ENCODE assay signal across 17 cellular contexts in genomic region chr2:200616656-200617055, GRCh38. TPM values are rescaled to one million over a fixed set of nuclear protein-coding genes. Genes with fewer than 3 reads are reported as not detected.
DNase-seq lines count a peak whose midpoint lies in the region; ATAC-seq, FAIRE-seq and TF ChIP-seq lines count a peak whose summit lies in the region.
"Had no signal": no experiment of that assay in that cellular context is flagged by ENCODE, and none has a peak within 500 bp of the region (broad histone marks: within the 10 kb centered on the region; RNA-seq: fewer than 3 reads in every experiment).

No MANE protein-coding gene starts in this region.

- peaks cover 39% of the 10 kb centered on the region for H3K4me1 Mint-ChIP-seq in CD14-positive monocyte

- DNase-seq in CD14-positive monocyte (ENCODE audit: low spot score) (no peak), fibroblast of gingiva (ENCODE audit: low read depth) (peak; percentile 69), cortex of kidney (lab: John Stamatoyannopoulos, UW) (no peak), urothelium cell line (ENCODE audit: low spot score) (no peak), NCI-H2227 treated with DMSO at 0.1 percent for 48 hours (lab: John Stamatoyannopoulos, UW) (no peak)
- DNase-seq: COR-L47; HCEC 1CT; NCI-H1694; NCI-H446 treated with DMSO at 0.1 percent for 48 hours; stimulated activated CD4-positive, alpha-beta T cell treated with anti-CD3 and anti-CD28 coated beads, Interleukin-1b, Interleukin-23, amount 100 ng/mL, for 48 hours had no signal

- FAIRE-seq in urothelium cell line (lab: Jason Lieb, UNC), result no peak
- FAIRE-seq: endometrium had no signal

- intact Hi-C loops in CD14-positive monocyte (cut with micrococcal nuclease), result loop anchor here in 1 of 2 donors (10.0 kb wide), 1 partner anchor 198 kb away; the partner anchor contains the start of gene BZW1

- H3K27ac Mint-ChIP-seq in CD14-positive monocyte, result peak overlapping the region in 6 of 7 donors; percentile 45 to 88 (median 68)
- H3K27ac Mint-ChIP-seq: activated T-helper 2 cell treated with anti-CD3 and anti-CD28 coated beads, Interferon-gamma antibody, Interleukin-2, Interleukin-4, amounts not matched to agents 10 μg/mL and 5 μg/mL and 100 μg/mL, durations not matched to agents 14 hours and 24 hours and 36 hours; nephron; T-helper 2 cell treated with Interferon-gamma antibody and Interleukin-4, amounts not matched to agents 5 μg/mL and 100 μg/mL, for 36 hours had no signal

- no peaks in the 10 kb centered on the region for H4K20me1 ChIP-seq in OCI-LY1 (ENCODE audit: insufficient read depth, low read length)

- peak overlapping the region; percentile 13 to 64 for H3K4me3 Mint-ChIP-seq in CD14-positive monocyte
- H3K4me3 Mint-ChIP-seq: nephron; T-helper 2 cell treated with Interferon-gamma antibody and Interleukin-4, amounts not matched to agents 5 μg/mL and 100 μg/mL, for 36 hours had no signal

- H3F3A ChIP-seq in OCI-LY1 (ENCODE audit: insufficient read depth, low read length), result no peaks in the 10 kb centered on the region

- H3K9me2 ChIP-seq in OCI-LY1 (ENCODE audit: low read depth, low read length), result no peaks in the 10 kb centered on the region

- ATAC-seq in HG02759 (IDR thresholded peaks at IDR 0.05; ENCODE audit: unreplicated experiment), result no peak

- H3K36me3 ChIP-seq in OCI-LY1 (ENCODE audit: insufficient read depth, low read length) (peaks cover 50% of the 10 kb centered on the region), neuron (ENCODE audit: insufficient read depth, low read length) (no peaks in the 10 kb centered on the region)

- no peaks in the 10 kb centered on the region for H3K9me3 Mint-ChIP-seq in CD14-positive monocyte
- H3K9me3 Mint-ChIP-seq: activated T-helper 2 cell treated with anti-CD3 and anti-CD28 coated beads, Interferon-gamma antibody, Interleukin-2, Interleukin-4, amounts not matched to agents 10 μg/mL and 5 μg/mL and 100 μg/mL, durations not matched to agents 14 hours and 24 hours and 36 hours; nephron; T-helper 2 cell treated with Interferon-gamma antibody and Interleukin-4, amounts not matched to agents 5 μg/mL and 100 μg/mL, for 36 hours had no signal

- peaks cover 0 to 3% (median 0%) of the 10 kb centered on the region in 3 donors for H3K27me3 Mint-ChIP-seq in CD14-positive monocyte (ENCODE audit: low read depth in 3 of 3)

- TF ChIP-seq CTCF in CD14-positive monocyte (IDR thresholded peaks at IDR 0.05) (no peak), OCI-LY1 (IDR thresholded peaks at IDR 0.05; ENCODE audit: low read length) (no peak)

- peak overlapping the region; percentile 81 for H3K27ac ChIP-seq in OCI-LY1 (ENCODE audit: low read depth, low read length, poor library complexity, severe bottlenecking)

- H3K4me1 ChIP-seq in OCI-LY1 (ENCODE audit: insufficient read depth, low read length, severe bottlenecking) (peaks cover 38% of the 10 kb centered on the region), neuron (ENCODE audit: insufficient read depth, low read length) (no peaks in the 10 kb centered on the region)

- peak overlapping the region; percentile 58 for H3K4me2 ChIP-seq in OCI-LY1 (ENCODE audit: low read length)

- peak overlapping the region; percentile 46; the same call in 1 of the 2 replicates for H3K9ac ChIP-seq in OCI-LY1 (ENCODE audit: low read length)

- H3K27me3 ChIP-seq in OCI-LY1 (ENCODE audit: insufficient read depth, low read length) (no peaks in the 10 kb centered on the region), neuron (ENCODE audit: insufficient read depth, low read length) (no peaks in the 10 kb centered on the region)

- no peaks in the 10 kb centered on the region for H3K36me3 Mint-ChIP-seq in CD14-positive monocyte

- no peaks in the 10 kb centered on the region for H3K9me3 ChIP-seq in OCI-LY1 (ENCODE audit: low read length)
- no peaks in the 10 kb centered on the region for H3K9me3 ChIP-seq in neuron (ENCODE audit: low read length)

- H2AFZ ChIP-seq in OCI-LY1 (ENCODE audit: low read length), result 0 out of 2 replicates have a peak overlapping the region, but pooled peaks have one; percentile 45
- peak overlapping the region; percentile 46 for H2AFZ ChIP-seq in neuron (ENCODE audit: low read depth, low read length)

- no peaks in the 10 kb centered on the region for H3K79me2 ChIP-seq in OCI-LY1 (ENCODE audit: insufficient read depth, low read length)

- H3K4me3 ChIP-seq in OCI-LY1 (ENCODE audit: low read depth, low read length, poor library complexity, severe bottlenecking) (peak overlapping the region; percentile 28), neuron (ENCODE audit: low read length) (no peak overlapping the region)

RNA-seq across cellular contexts. Expression of gene AOX1, which starts 30.8 kb away (rescaled TPM):
- polyA plus RNA-seq in CD14-positive monocyte, result not detected
